Comparison of ENCODE assay signal across 8 cellular contexts in the genomic region with DNA sequence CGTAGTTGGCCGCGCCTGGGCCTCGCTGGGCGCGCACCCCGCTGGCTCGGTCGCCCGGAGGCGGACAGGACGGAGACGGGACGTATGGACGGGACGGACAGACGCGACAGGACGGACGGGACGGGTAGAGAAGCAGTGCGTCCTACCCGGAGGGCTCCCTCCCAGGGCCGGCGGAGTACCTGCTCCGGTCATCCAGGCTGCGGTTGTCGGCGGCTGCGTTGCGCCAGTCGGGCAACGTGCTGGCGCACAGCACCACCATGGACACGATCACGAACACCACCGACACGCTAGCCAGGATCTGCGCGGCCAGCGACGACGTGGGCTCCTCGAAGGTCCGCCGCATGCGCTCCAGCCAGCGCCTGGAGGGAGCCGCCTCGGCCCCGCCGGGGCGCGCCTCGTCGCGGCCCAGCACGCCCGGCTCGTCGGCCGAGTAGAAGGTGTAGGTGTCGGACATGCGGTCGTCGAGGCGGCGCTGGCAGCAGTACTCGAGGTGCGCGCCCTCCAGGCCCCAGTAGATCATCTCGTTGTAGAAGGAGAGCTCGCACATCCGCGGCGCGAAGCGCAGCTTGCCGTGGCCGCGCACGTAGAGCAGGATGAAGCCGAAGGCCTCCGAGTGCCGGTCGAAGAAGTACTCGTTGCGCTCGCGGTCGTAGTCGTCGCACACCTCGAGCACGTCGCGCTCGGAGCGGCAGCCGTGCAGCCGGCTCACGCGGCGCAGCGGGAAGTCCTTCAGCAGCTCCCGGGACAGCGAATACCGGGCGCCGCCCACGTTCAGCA.
DNase-seq lines count a peak whose midpoint lies in the region; ATAC-seq and TF ChIP-seq lines count a peak whose summit lies in the region.

No MANE protein-coding gene starts in this region.

- no peaks in the 10 kb centered on the region for H3K36me3 ChIP-seq in SK-N-MC (ENCODE audit: insufficient read depth, low read length)

- peak overlapping the region; percentile 74 for H3K9ac ChIP-seq in SK-N-MC (ENCODE audit: insufficient read length)

- H3K27ac ChIP-seq in SK-N-MC, result no peak overlapping the region

- no peaks in the 10 kb centered on the region for H3K9me3 ChIP-seq in SK-N-MC (ENCODE audit: low read depth, low read length)

- H3K4me3 ChIP-seq in SK-N-MC, result peak overlapping the region; percentile 95

- no peak overlapping the region for H3K27ac Mint-ChIP-seq in nephron

- H3K4me3 Mint-ChIP-seq in nephron, result peak overlapping the region; percentile 76 to 80 (median 78)

- no peak for ATAC-seq in GM18498 (IDR thresholded peaks at IDR 0.05; ENCODE audit: unreplicated experiment)
- ATAC-seq in HG02763 (IDR thresholded peaks at IDR 0.05; ENCODE audit: unreplicated experiment), result no peak

- peaks cover 66% of the 10 kb centered on the region for H3K27me3 Mint-ChIP-seq in nephron (ENCODE audit: low read depth)

- H3K4me1 Mint-ChIP-seq in nephron, result peaks cover 5% of the 10 kb centered on the region

- no peaks in the 10 kb centered on the region for H3K36me3 Mint-ChIP-seq in nephron (ENCODE audit: low read depth)

- DNase-seq in GM20000 (ENCODE audit: low spot score) (peak; percentile 29), SK-N-MC (ENCODE audit: low read depth, low spot score) (no peak), NCI-H1105 (lab: John Stamatoyannopoulos, UW) (no peak), NCI-H1092 treated with DMSO at 0.1 percent for 48 hours (lab: John Stamatoyannopoulos, UW) (no peak)
- DNase-seq in central memory CD4-positive, alpha-beta T cell, result peak; percentile 10

- TF ChIP-seq CTCF in GM20000 (IDR thresholded peaks at IDR 0.05; ENCODE audit: extremely low read depth, missing control alignments), result no peak
- no peak for TF ChIP-seq CTCF in nephron (IDR thresholded peaks at IDR 0.05; ENCODE audit: unreplicated experiment in 3 of 3)

- no peaks in the 10 kb centered on the region for H3K9me3 Mint-ChIP-seq in nephron

Comparison
In these comparisons a context has a peak if more than half of its experiments do, and no peak if none do; other contexts are left out.
1. DNase-seq: peak in GM20000 (single experiment) and central memory CD4-positive, alpha-beta T cell (single experiment); none in SK-N-MC (single experiment), NCI-H1105 (single experiment) and NCI-H1092 treated with DMSO at 0.1 percent for 48 hours (single experiment).